3 cellular contexts compared by ENCODE assay signal in genomic region chr11:120503529-120503928, GRCh38. TPM values are rescaled to one million over a fixed set of nuclear protein-coding genes. Genes with fewer than 3 reads are reported as not detected.
"Had no signal": no experiment of that assay in that cellular context is flagged by ENCODE, and none has a peak within 500 bp of the region (broad histone marks: within the 10 kb centered on the region; RNA-seq: fewer than 3 reads in every experiment).

No MANE protein-coding gene starts in this region.

RNA-seq across cellular contexts. Expression of gene GRIK4, which starts 8.0 kb away (rescaled TPM):
- total RNA-seq: mammary epithelial cell; naive thymus-derived CD8-positive, alpha-beta T cell; thoracic aorta had no signal
- polyA plus RNA-seq: mammary epithelial cell; naive thymus-derived CD8-positive, alpha-beta T cell had no signal
